ENCODE assay signal across 8 cellular contexts in the genomic region with DNA sequence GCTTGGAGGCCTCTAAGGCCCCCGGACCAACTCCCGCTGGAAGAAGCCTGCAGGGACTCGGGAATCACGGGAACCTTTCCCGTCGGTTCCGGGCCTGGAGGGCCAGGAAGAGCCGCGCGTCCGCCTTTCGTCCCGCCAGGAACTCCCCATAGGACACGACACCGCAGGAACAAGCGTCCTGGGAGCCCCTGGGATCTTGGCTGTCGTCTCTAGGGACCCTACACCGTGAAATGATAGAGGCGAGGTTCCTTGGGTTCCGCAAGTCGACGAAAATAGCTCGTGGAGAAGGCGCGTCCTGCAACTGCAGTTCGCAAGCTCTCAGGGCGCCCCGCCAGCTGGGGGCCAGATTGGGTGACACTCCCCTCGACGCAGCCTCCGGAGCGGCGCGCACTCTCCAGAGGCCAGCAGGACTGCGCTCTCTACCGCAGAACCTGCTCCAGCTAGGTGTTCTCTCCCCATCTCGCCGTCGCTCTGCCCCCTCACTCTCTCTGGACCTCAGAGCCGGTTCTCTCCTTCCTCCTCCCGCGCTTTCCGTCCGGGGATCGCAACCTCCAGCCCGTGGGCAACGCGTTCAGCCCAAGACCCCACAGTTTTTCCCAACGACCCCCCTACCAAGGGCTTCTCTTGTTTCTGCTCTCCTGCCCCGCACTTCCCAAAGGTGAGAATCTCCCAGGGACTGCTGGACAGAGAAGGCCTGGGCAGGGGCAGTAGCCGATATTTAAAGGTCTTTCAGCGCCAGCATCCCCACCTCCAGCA. TPM values are rescaled to one million over a fixed set of nuclear protein-coding genes. Genes with fewer than 3 reads are reported as not detected.
A peak's percentile ranks its signal among the peaks of the same experiment; 100 is the strongest.
DNase-seq lines count a peak whose midpoint lies in the region; ATAC-seq lines count a peak whose summit lies in the region.

No MANE protein-coding gene starts in this region.

- peak overlapping the region; percentile 63 to 77 (median 70) for H3K4me3 ChIP-seq in BLaER1 treated with 17β-estradiol and CSF1 and Interleukin-3, amounts not matched to agents 10 nM and 100 nM

- H3K9me3 ChIP-seq in BLaER1 treated with 17β-estradiol and CSF1 and Interleukin-3, amounts not matched to agents 10 nM and 100 nM (replicated peaks in 1 of 11): no peaks in the 10 kb centered on the region

- peaks cover 9 to 21% (median 12%) of the 10 kb centered on the region in 3 donors for H3K4me1 Mint-ChIP-seq in IgD-negative memory B cell
- H3K4me1 Mint-ChIP-seq in naive B cell: peaks cover 21 to 42% (median 30%) of the 10 kb centered on the region in 3 donors

- peaks cover 14 to 57% (median 44%) of the 10 kb centered on the region in 10 experiments for H3K4me1 ChIP-seq in BLaER1 treated with 17β-estradiol and CSF1 and Interleukin-3, amounts not matched to agents 10 nM and 100 nM

- peak overlapping the region; percentile 50 to 85 (median 72) for H3K4me3 Mint-ChIP-seq in IgD-negative memory B cell
- H3K4me3 Mint-ChIP-seq in naive B cell: peak overlapping the region; percentile 67 to 85 (median 78)

- peak overlapping the region; percentile 7 to 80 (median 77); a peak in 20 of 22 replicates for H3K9ac ChIP-seq in BLaER1 treated with 17β-estradiol and CSF1 and Interleukin-3, amounts not matched to agents 10 nM and 100 nM

- H3K27me3 Mint-ChIP-seq in IgD-negative memory B cell (peaks cover 62% of the 10 kb centered on the region), naive B cell (peaks cover 59 to 94% (median 91%) of the 10 kb centered on the region in 3 donors)

- H4K20me1 ChIP-seq in BLaER1 treated with 17β-estradiol and CSF1 and Interleukin-3, amounts not matched to agents 10 nM and 100 nM: peaks cover 0 to 14% (median 0%) of the 10 kb centered on the region in 11 experiments; a peak in 6 of 22 replicates

- H3K27ac Mint-ChIP-seq in IgD-negative memory B cell (no peak overlapping the region), naive B cell (no peak overlapping the region)

- peaks cover 0 to 17% (median 6%) of the 10 kb centered on the region in 11 experiments; a peak in 14 of 22 replicates for H3K36me3 ChIP-seq in BLaER1 treated with 17β-estradiol and CSF1 and Interleukin-3, amounts not matched to agents 10 nM and 100 nM

- H3K9me3 Mint-ChIP-seq in IgD-negative memory B cell (no peaks in the 10 kb centered on the region), naive B cell (peaks cover 0 to 3% (median 0%) of the 10 kb centered on the region in 7 donors)

- H3K27ac ChIP-seq in BLaER1 treated with 17β-estradiol and CSF1 and Interleukin-3, amounts not matched to agents 10 nM and 100 nM: peak overlapping the region in 6 of 11 experiments; percentile 15 to 62 (median 42); a peak in 9 of 22 replicates

- H3K4me2 ChIP-seq in BLaER1 treated with 17β-estradiol and CSF1 and Interleukin-3, amounts not matched to agents 10 nM and 100 nM: peak overlapping the region; percentile 94 to 100 (median 99)

- no peaks in the 10 kb centered on the region for H3K36me3 Mint-ChIP-seq in IgD-negative memory B cell
- H3K36me3 Mint-ChIP-seq in naive B cell: no peaks in the 10 kb centered on the region

- peaks cover 11 to 30% (median 16%) of the 10 kb centered on the region in 11 experiments; a peak in 18 of 22 replicates for H3K27me3 ChIP-seq in BLaER1 treated with 17β-estradiol and CSF1 and Interleukin-3, amounts not matched to agents 10 nM and 100 nM

- ATAC-seq in naive B cell (ENCODE audit: low read depth in 2 of 2) (no peak), GM21717 (IDR thresholded peaks at IDR 0.05; ENCODE audit: unreplicated experiment) (no peak), HG03342 (IDR thresholded peaks at IDR 0.05; ENCODE audit: unreplicated experiment) (no peak), GM21423 (IDR thresholded peaks at IDR 0.05; ENCODE audit: unreplicated experiment) (no peak)

- DNase-seq in ecto neural progenitor cell (ENCODE audit: low spot score) (peak; percentile 57), naive B cell (no peak), hepatic stellate cell (ENCODE audit: low spot score) (no peak)

RNA-seq across cellular contexts. Expression of a gene that starts 0.8 kb away (rescaled TPM):
- polyA plus RNA-seq in IgD-negative memory B cell (not detected), naive B cell (ENCODE audit: low read depth in 6 of 6) (not detected)
